8 cellular contexts compared by ENCODE assay signal in the genomic region with DNA sequence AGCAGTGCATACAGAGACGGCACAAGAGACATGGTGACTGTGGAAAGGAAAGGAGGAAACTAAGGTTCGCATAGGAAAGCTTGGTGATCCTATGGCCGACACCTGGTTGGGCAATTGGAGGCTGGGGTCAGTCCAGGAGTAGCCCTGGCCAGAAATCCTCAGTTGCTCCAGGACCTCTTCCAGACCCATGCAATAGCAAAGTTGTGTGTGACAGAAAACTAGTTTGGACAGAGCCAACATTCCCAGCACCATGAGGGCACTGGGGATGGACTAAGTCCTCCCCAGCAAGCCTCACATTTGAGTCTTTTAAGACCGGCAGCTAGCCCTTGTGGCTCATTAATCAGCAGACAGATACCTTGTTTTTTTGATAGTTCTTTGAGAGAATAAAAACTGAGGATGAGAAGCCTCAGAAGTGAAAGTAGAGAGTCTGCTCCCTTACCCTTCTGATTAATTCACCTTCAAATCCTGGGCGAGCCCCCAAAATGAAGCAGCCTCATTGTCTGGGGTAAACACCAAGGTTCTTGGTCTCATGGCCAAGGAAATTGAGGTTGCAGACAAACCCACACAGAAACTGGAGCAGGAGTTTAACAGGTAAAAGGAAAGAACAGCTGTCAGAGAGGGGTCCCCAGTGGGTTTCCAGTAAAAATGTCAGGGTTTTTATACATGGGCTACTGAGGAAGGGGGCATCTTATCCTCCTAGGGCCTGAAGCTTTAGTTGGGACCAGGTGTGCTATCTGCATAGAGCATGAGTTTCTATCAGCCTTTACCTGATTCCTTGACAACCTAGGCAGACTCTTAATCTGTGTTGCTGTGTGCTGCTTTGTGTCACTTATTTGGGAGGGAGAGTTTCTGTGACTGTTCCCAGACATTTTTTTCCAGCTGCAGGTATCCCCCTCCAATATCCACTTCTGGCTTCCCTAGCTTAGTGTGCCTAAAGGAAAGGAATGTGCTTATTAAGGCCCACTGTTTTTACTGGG. TPM values are rescaled to one million over a fixed set of nuclear protein-coding genes. Genes with fewer than 3 reads are reported as not detected.
DNase-seq lines count a peak whose midpoint lies in the region; ATAC-seq and TF ChIP-seq lines count a peak whose summit lies in the region.

No MANE protein-coding gene starts in this region.

- ATAC-seq in stimulated activated naive CD8-positive, alpha-beta T cell treated with anti-CD3 and anti-CD28 coated beads, Interleukin-15, Interleukin-2, amounts not matched to agents 100 U/mL and 50 U/mL, for 24 hours, result peak; percentile 33
- ATAC-seq in left lobe of liver (no peak), HG02973 (IDR thresholded peaks at IDR 0.05; ENCODE audit: unreplicated experiment) (no peak)

- TF ChIP-seq POLR2A in erythroblast (IDR thresholded peaks at IDR 0.05; ENCODE audit: low read length), result no peak

- DNase-seq in NCI-H510A (lab: John Stamatoyannopoulos, UW), result peak; percentile 6
- DNase-seq in NCI-H510A treated with DMSO at 0.1 percent for 48 hours (lab: John Stamatoyannopoulos, UW), result no peak
- DNase-seq in activated CD4-positive, alpha-beta T cell treated with anti-CD3 and anti-CD28 coated beads for 4 hours, result peak; percentile 58 to 64
- DNase-seq in erythroblast (lab: John Stamatoyannopoulos, UW), result peak; percentile 3 to 11
- DNase-seq in stimulated activated naive CD8-positive, alpha-beta T cell treated with anti-CD3 and anti-CD28 coated beads, Interleukin-15, Interleukin-2, amounts not matched to agents 100 U/mL and 50 U/mL, for 24 hours, result peak; percentile 72
- DNase-seq in left lobe of liver (ENCODE audit: low spot score), result no peak
- no peak for DNase-seq in amniotic stem cell (lab: John Stamatoyannopoulos, UW)

RNA-seq across cellular contexts. Expression of gene STK17B, which starts 39.1 kb away (rescaled TPM):
- total RNA-seq in left lobe of liver, result 1.5 TPM

Comparison
In these comparisons a context has a peak if more than half of its experiments do, and no peak if none do; other contexts are left out.
1. DNase-seq: peak in NCI-H510A (single experiment), activated CD4-positive, alpha-beta T cell treated with anti-CD3 and anti-CD28 coated beads for 4 hours (2 of 2), erythroblast (2 of 2) and stimulated activated naive CD8-positive, alpha-beta T cell treated with anti-CD3 and anti-CD28 coated beads, Interleukin-15, Interleukin-2, amounts not matched to agents 100 U/mL and 50 U/mL, for 24 hours (single experiment); none in NCI-H510A treated with DMSO at 0.1 percent for 48 hours (single experiment), left lobe of liver (single experiment) and amniotic stem cell (single experiment).